ENCODE assay signal across 8 cellular contexts in the genomic region with DNA sequence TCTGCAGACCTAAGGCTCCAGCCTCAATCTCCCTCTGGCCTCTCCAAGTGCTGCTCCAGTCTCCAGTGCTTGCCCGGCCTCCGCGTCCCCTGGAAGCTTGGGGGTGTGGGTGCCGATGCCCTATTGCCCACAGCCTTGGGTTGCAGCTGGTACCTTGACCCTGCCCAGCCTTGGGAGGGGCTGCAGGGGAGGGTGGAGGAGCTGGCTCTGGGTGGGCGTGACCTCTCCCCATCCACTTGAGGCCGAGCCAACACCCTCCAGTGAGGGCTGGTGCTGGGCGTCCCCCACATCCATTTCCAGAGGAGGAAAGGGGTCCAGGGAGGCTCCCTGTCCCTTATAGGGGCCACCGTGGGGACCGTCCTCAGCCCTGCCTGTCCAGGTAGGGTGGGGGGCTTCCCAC. TPM values are rescaled to one million over a fixed set of nuclear protein-coding genes. Genes with fewer than 3 reads are reported as not detected.
"Had no signal": no experiment of that assay in that cellular context is flagged by ENCODE, and none has a peak within 500 bp of the region (broad histone marks: within the 10 kb centered on the region; RNA-seq: fewer than 3 reads in every experiment).

No MANE protein-coding gene starts in this region.

- FAIRE-seq: G401.6, GM12878, GM12891, GM12892, GM18507, GM19239 had no signal

- DNase-seq: GDM1, GF-D8 had no signal

- H3K4me3 ChIP-seq: GM12878 had no signal

- ATAC-seq: GM12878 had no signal

RNA-seq across cellular contexts. Expression of a gene that starts 24.1 kb away (rescaled TPM):
- polyA plus RNA-seq: GM12878 had no signal
